ENCODE assay signal across 1 cellular context in genomic region chr20:25390538-25391528, GRCh38.
A peak's percentile ranks its signal among the peaks of the same experiment; 100 is the strongest.
TF ChIP-seq lines count a peak whose summit lies in the region.

ABHD12 (minus strand) TSS chr20:25390835; CDS start chr20:25390703, 132 bp downstream.

TF ChIP-seq in HepG2, 621 proteins besides CTCF, POLR2A, EP300 and RAD21 (continued from another document and continues in another):
- 0 out of 2 replicates have a peak, but pooled peaks have one; percentile 21 for TF ChIP-seq TOPORS (CRISPR knock-in tag; IDR thresholded peaks at IDR 0.05)
- TF ChIP-seq ZNF768 (CRISPR knock-in tag; IDR thresholded peaks at IDR 0.05), result peak; percentile 82
- TF ChIP-seq HHEX (CRISPR knock-in tag; IDR thresholded peaks at IDR 0.05), result no peak
- TF ChIP-seq, protein P1, sequence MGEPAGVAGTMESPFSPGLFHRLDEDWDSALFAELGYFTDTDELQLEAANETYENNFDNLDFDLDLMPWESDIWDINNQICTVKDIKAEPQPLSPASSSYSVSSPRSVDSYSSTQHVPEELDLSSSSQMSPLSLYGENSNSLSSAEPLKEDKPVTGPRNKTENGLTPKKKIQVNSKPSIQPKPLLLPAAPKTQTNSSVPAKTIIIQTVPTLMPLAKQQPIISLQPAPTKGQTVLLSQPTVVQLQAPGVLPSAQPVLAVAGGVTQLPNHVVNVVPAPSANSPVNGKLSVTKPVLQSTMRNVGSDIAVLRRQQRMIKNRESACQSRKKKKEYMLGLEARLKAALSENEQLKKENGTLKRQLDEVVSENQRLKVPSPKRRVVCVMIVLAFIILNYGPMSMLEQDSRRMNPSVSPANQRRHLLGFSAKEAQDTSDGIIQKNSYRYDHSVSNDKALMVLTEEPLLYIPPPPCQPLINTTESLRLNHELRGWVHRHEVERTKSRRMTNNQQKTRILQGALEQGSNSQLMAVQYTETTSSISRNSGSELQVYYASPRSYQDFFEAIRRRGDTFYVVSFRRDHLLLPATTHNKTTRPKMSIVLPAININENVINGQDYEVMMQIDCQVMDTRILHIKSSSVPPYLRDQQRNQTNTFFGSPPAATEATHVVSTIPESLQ (CRISPR knock-in tag; conservative IDR thresholded peaks at IDR 0.05), result no peak
- TF ChIP-seq SKI (IDR thresholded peaks at IDR 0.05; ENCODE audit: partially characterized antibody), result peak; percentile 36
- TF ChIP-seq PPARG (CRISPR knock-in tag; conservative IDR thresholded peaks at IDR 0.05), result peak; percentile 77
- no peak for TF ChIP-seq ZNF569 (CRISPR knock-in tag; IDR thresholded peaks at IDR 0.05; ENCODE audit: borderline replicate concordance)
- TF ChIP-seq CREB3 (CRISPR knock-in tag; IDR thresholded peaks at IDR 0.05), result 0 out of 2 replicates have a peak, but pooled peaks have one; percentile 6
- TF ChIP-seq, protein P2, sequence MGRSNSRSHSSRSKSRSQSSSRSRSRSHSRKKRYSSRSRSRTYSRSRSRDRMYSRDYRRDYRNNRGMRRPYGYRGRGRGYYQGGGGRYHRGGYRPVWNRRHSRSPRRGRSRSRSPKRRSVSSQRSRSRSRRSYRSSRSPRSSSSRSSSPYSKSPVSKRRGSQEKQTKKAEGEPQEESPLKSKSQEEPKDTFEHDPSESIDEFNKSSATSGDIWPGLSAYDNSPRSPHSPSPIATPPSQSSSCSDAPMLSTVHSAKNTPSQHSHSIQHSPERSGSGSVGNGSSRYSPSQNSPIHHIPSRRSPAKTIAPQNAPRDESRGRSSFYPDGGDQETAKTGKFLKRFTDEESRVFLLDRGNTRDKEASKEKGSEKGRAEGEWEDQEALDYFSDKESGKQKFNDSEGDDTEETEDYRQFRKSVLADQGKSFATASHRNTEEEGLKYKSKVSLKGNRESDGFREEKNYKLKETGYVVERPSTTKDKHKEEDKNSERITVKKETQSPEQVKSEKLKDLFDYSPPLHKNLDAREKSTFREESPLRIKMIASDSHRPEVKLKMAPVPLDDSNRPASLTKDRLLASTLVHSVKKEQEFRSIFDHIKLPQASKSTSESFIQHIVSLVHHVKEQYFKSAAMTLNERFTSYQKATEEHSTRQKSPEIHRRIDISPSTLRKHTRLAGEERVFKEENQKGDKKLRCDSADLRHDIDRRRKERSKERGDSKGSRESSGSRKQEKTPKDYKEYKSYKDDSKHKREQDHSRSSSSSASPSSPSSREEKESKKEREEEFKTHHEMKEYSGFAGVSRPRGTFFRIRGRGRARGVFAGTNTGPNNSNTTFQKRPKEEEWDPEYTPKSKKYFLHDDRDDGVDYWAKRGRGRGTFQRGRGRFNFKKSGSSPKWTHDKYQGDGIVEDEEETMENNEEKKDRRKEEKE (IDR thresholded peaks at IDR 0.05), result no peak
- TF ChIP-seq MTF1 (CRISPR knock-in tag; IDR thresholded peaks at IDR 0.05), result peak; percentile 55; the same call in 1 of the 2 replicates
- TF ChIP-seq THAP11 (CRISPR knock-in tag; IDR thresholded peaks at IDR 0.05), result peak; percentile 81
- no peak for TF ChIP-seq LCORL (IDR thresholded peaks at IDR 0.05)
- peak; percentile 85 for TF ChIP-seq LCORL (CRISPR knock-in tag; IDR thresholded peaks at IDR 0.05)
- TF ChIP-seq ZNF451 (CRISPR knock-in tag; IDR thresholded peaks at IDR 0.05), result peak; percentile 88; the same call in 1 of the 2 replicates
- TF ChIP-seq POLR2AphosphoS5 (IDR thresholded peaks at IDR 0.05; ENCODE audit: low read depth, low read length), result peak; percentile 95
- TF ChIP-seq, protein P3, sequence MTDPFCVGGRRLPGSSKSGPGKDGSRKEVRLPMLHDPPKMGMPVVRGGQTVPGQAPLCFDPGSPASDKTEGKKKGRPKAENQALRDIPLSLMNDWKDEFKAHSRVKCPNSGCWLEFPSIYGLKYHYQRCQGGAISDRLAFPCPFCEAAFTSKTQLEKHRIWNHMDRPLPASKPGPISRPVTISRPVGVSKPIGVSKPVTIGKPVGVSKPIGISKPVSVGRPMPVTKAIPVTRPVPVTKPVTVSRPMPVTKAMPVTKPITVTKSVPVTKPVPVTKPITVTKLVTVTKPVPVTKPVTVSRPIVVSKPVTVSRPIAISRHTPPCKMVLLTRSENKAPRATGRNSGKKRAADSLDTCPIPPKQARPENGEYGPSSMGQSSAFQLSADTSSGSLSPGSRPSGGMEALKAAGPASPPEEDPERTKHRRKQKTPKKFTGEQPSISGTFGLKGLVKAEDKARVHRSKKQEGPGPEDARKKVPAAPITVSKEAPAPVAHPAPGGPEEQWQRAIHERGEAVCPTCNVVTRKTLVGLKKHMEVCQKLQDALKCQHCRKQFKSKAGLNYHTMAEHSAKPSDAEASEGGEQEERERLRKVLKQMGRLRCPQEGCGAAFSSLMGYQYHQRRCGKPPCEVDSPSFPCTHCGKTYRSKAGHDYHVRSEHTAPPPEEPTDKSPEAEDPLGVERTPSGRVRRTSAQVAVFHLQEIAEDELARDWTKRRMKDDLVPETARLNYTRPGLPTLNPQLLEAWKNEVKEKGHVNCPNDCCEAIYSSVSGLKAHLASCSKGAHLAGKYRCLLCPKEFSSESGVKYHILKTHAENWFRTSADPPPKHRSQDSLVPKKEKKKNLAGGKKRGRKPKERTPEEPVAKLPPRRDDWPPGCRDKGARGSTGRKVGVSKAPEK (CRISPR knock-in tag; IDR thresholded peaks at IDR 0.05; ENCODE audit: borderline replicate concordance), result peak; percentile 93; the same call in 1 of the 2 replicates
- TF ChIP-seq ZNF678 (CRISPR knock-in tag; IDR thresholded peaks at IDR 0.05), result peak; percentile 93; the same call in 1 of the 2 replicates
- peak; percentile 82 for TF ChIP-seq GATAD1 (CRISPR knock-in tag; IDR thresholded peaks at IDR 0.05)
- TF ChIP-seq, protein P4, sequence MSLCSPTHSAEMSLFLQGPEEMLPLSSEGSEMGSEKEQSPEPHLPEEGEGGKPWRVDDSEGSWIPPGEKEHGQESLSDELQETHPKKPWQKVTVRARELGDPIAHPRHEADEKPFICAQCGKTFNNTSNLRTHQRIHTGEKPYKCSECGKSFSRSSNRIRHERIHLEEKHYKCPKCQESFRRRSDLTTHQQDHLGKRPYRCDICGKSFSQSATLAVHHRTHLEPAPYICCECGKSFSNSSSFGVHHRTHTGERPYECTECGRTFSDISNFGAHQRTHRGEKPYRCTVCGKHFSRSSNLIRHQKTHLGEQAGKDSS (CRISPR knock-in tag; IDR thresholded peaks at IDR 0.05; ENCODE audit: borderline replicate concordance, low read depth), result peak; percentile 99
- peak; percentile 34; the same call in 1 of the 2 replicates for TF ChIP-seq GLI4 (CRISPR knock-in tag; IDR thresholded peaks at IDR 0.05; ENCODE audit: borderline replicate concordance)
- no peak for TF ChIP-seq ZNF496 (CRISPR knock-in tag; IDR thresholded peaks at IDR 0.05; ENCODE audit: insufficient replicate concordance)
- no peak for TF ChIP-seq RAD51 (IDR thresholded peaks at IDR 0.05; ENCODE audit: borderline replicate concordance)
- TF ChIP-seq PAWR (CRISPR knock-in tag; IDR thresholded peaks at IDR 0.05; ENCODE audit: borderline replicate concordance), result no peak
- TF ChIP-seq, protein P5, sequence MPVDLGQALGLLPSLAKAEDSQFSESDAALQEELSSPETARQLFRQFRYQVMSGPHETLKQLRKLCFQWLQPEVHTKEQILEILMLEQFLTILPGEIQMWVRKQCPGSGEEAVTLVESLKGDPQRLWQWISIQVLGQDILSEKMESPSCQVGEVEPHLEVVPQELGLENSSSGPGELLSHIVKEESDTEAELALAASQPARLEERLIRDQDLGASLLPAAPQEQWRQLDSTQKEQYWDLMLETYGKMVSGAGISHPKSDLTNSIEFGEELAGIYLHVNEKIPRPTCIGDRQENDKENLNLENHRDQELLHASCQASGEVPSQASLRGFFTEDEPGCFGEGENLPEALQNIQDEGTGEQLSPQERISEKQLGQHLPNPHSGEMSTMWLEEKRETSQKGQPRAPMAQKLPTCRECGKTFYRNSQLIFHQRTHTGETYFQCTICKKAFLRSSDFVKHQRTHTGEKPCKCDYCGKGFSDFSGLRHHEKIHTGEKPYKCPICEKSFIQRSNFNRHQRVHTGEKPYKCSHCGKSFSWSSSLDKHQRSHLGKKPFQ (CRISPR knock-in tag; IDR thresholded peaks at IDR 0.05; ENCODE audit: insufficient replicate concordance), result no peak
- peak; percentile 87 for TF ChIP-seq E2F5 (CRISPR knock-in tag; conservative IDR thresholded peaks at IDR 0.05)
- no peak for TF ChIP-seq MED8 (CRISPR knock-in tag; IDR thresholded peaks at IDR 0.05; ENCODE audit: insufficient replicate concordance)
- TF ChIP-seq TEAD2 (CRISPR knock-in tag; IDR thresholded peaks at IDR 0.05), result no peak
- TF ChIP-seq SNAI1 (CRISPR knock-in tag; IDR thresholded peaks at IDR 0.05; ENCODE audit: borderline replicate concordance), result no peak
- no peak for TF ChIP-seq KAT2B (IDR thresholded peaks at IDR 0.05; ENCODE audit: borderline replicate concordance, low read depth, low read length)
- TF ChIP-seq THAP8 (CRISPR knock-in tag; IDR thresholded peaks at IDR 0.05; ENCODE audit: borderline replicate concordance), result 0 out of 2 replicates have a peak, but pooled peaks have one; percentile 62
- peak; percentile 58 for TF ChIP-seq BORCS8-MEF2B (CRISPR knock-in tag; IDR thresholded peaks at IDR 0.05)
- 0 out of 2 replicates have a peak, but pooled peaks have one; percentile 19 for TF ChIP-seq SIX4 (CRISPR knock-in tag; IDR thresholded peaks at IDR 0.05)
- TF ChIP-seq FOXC1 (CRISPR knock-in tag; IDR thresholded peaks at IDR 0.05; ENCODE audit: borderline replicate concordance), result 0 out of 2 replicates have a peak, but pooled peaks have one; percentile 61
- TF ChIP-seq, protein P6, sequence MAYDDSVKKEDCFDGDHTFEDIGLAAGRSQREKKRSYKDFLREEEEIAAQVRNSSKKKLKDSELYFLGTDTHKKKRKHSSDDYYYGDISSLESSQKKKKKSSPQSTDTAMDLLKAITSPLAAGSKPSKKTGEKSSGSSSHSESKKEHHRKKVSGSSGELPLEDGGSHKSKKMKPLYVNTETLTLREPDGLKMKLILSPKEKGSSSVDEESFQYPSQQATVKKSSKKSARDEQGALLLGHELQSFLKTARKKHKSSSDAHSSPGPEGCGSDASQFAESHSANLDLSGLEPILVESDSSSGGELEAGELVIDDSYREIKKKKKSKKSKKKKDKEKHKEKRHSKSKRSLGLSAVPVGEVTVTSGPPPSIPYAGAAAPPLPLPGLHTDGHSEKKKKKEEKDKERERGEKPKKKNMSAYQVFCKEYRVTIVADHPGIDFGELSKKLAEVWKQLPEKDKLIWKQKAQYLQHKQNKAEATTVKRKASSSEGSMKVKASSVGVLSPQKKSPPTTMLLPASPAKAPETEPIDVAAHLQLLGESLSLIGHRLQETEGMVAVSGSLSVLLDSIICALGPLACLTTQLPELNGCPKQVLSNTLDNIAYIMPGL (CRISPR knock-in tag; IDR thresholded peaks at IDR 0.05; ENCODE audit: borderline replicate concordance in 1 of 2, low read depth in 1 of 2), result peak; percentile 69 to 91
- TF ChIP-seq ZNF543 (CRISPR knock-in tag; IDR thresholded peaks at IDR 0.05), result peak; percentile 93; the same call in 1 of the 2 replicates
- TF ChIP-seq NCOR1 (IDR thresholded peaks at IDR 0.05; ENCODE audit: borderline replicate concordance, low read length), result no peak
- no peak for TF ChIP-seq FOXM1 (CRISPR knock-in tag; IDR thresholded peaks at IDR 0.05)
- TF ChIP-seq NR2F2 (IDR thresholded peaks at IDR 0.05; ENCODE audit: borderline replicate concordance, low read depth), result no peak
- TF ChIP-seq MTA3 (CRISPR knock-in tag; IDR thresholded peaks at IDR 0.05), result no peak
- TF ChIP-seq TP53 (CRISPR knock-in tag; conservative IDR thresholded peaks at IDR 0.05), result peak; percentile 69; the same call in 1 of the 2 replicates
- TF ChIP-seq NFIC (IDR thresholded peaks at IDR 0.05; ENCODE audit: low read length), result no peak
- TF ChIP-seq ISL2 (CRISPR knock-in tag; IDR thresholded peaks at IDR 0.05), result peak; percentile 90
- peak; percentile 35 for TF ChIP-seq STAG1 (CRISPR knock-in tag; IDR thresholded peaks at IDR 0.05)
- TF ChIP-seq HDAC6 (IDR thresholded peaks at IDR 0.05; ENCODE audit: low read depth, low read length), result no peak
- no peak for TF ChIP-seq ZNF878 (CRISPR knock-in tag; IDR thresholded peaks at IDR 0.05)
- peak; percentile 49; the same call in 1 of the 2 replicates for TF ChIP-seq ZNF704 (CRISPR knock-in tag; IDR thresholded peaks at IDR 0.05; ENCODE audit: borderline replicate concordance)
- no peak for TF ChIP-seq TCF12 (IDR thresholded peaks at IDR 0.05)
- no peak; the same call in 1 of the 2 replicates for TF ChIP-seq TCF12 (CRISPR knock-in tag; IDR thresholded peaks at IDR 0.05)
- no peak for TF ChIP-seq AGO1 (IDR thresholded peaks at IDR 0.05; ENCODE audit: low read depth, low read length, poor library complexity, severe bottlenecking)
- TF ChIP-seq ZNF234 (CRISPR knock-in tag; conservative IDR thresholded peaks at IDR 0.05), result peak; percentile 89
- TF ChIP-seq, protein P7, sequence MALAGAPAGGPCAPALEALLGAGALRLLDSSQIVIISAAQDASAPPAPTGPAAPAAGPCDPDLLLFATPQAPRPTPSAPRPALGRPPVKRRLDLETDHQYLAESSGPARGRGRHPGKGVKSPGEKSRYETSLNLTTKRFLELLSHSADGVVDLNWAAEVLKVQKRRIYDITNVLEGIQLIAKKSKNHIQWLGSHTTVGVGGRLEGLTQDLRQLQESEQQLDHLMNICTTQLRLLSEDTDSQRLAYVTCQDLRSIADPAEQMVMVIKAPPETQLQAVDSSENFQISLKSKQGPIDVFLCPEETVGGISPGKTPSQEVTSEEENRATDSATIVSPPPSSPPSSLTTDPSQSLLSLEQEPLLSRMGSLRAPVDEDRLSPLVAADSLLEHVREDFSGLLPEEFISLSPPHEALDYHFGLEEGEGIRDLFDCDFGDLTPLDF (CRISPR knock-in tag; IDR thresholded peaks at IDR 0.05), result peak; percentile 87
- peak; percentile 68 for TF ChIP-seq NCOA2 (CRISPR knock-in tag; IDR thresholded peaks at IDR 0.05)
